In the genomic region with DNA sequence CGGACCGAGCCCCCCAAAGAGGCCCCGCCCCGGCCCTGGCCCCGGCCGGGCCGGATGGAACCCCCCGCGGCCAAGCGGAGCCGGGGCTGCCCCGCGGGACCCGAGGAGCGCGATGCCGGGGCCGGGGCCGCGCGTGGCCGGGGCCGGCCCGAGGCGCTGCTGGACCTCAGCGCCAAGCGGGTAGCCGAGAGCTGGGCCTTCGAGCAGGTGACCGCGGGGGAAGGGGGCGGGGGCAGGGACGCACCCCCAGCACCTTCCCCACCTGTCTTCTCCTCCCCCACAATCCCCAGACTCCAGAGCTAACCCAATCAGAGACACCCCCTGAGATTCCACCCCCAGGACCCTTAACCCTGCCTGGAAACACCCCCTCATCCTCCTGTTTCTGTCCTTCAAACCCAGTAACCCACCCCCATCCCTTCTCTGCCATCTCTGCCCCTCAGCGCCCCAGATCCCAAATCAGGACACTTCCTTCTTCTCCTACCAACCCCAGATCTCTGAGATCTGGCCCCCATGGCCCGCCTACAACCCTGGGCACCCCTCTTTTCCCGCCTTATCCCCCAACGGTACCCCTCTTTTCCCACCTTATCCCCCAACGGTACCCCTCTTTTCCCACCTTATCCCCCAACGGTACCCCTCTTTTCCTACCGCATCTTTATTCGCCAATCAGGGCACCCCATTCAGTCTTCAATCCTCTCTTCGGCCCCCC, we compare ENCODE assay signal across 8 cellular contexts. TPM values are rescaled to one million over a fixed set of nuclear protein-coding genes. Genes with fewer than 3 reads are reported as not detected.
DNase-seq lines count a peak whose midpoint lies in the region; ATAC-seq, FAIRE-seq and TF ChIP-seq lines count a peak whose summit lies in the region.

No MANE protein-coding gene starts in this region.

- H3K9me3 Mint-ChIP-seq in Calu3 (ENCODE audit: low read depth, unreplicated experiment), result no peaks in the 10 kb centered on the region

- peaks cover 7% of the 10 kb centered on the region; the same call in 1 of the 2 replicates for H3K36me3 ChIP-seq in HUES48 (ENCODE audit: control insufficient read depth, insufficient read depth, low read length)
- no peaks in the 10 kb centered on the region for H3K36me3 ChIP-seq in GM12878 (ENCODE audit: control insufficient read depth in 2 of 2, insufficient read depth in 2 of 2, low read length in 1 of 2)
- no peaks in the 10 kb centered on the region for H3K36me3 ChIP-seq in suprapubic skin

- H3K4me1 ChIP-seq in HUES48 (ENCODE audit: control insufficient read depth, insufficient read depth, low read length) (peaks cover 6% of the 10 kb centered on the region; the same call in 1 of the 2 replicates), GM12878 (ENCODE audit: control insufficient read depth, insufficient read depth, low read length) (peaks cover 16% of the 10 kb centered on the region), suprapubic skin (peaks cover 40% of the 10 kb centered on the region)

- intact Hi-C loops in Calu3 (cut with micrococcal nuclease; ENCODE audit: unreplicated experiment) (no loop called here), GM12878 (cut with micrococcal nuclease; ENCODE audit: unreplicated experiment) (loop anchor here (5.0 kb wide), 1 partner anchor 42 kb away; no protein-coding TSS in a partner anchor)

- RAD21 ChIA-PET in GM12878 (lab: Charles Lee; ENCODE audit: unreplicated experiment), result interaction anchor here (0.5 to 5.6 kb wide), 8 partner anchors 13 to 70 kb away, joined by 3 to 59 read pairs (median 4); partner anchors contain the start of gene C19orf53

- H3K9ac ChIP-seq in HUES48 (ENCODE audit: low read depth, low read length) (peak overlapping the region; percentile 74), GM12878 (ENCODE audit: control insufficient read depth, insufficient read depth, low read length) (peak overlapping the region; percentile 77)

- BruUV-seq in Calu3 (replicated peaks; lab: Mats Ljungman, UMichigan), result no TSS peak
- no TSS peak for BruUV-seq in GM12878 (replicated peaks; lab: Mats Ljungman, UMichigan)

- ATAC-seq in GM12878, result peak; percentile 65

- no peak for TF ChIP-seq RAD21 in GM12878 (IDR thresholded peaks at IDR 0.05; ENCODE audit: insufficient read depth, low read depth, low read length)

- POLR2A ChIA-PET in GM12878 (lab: Charles Lee), result interaction anchor here (0.7 to 5.1 kb wide), 9 partner anchors 12 to 616 kb away, joined by 3 to 37 read pairs (median 11); partner anchors contain the start of gene C19orf53

- peak overlapping the region; percentile 89 for H3K4me3 ChIP-seq in HUES48 (ENCODE audit: low read depth, low read length)
- peak overlapping the region; percentile 70 for H3K4me3 ChIP-seq in GM12878
- H3K4me3 ChIP-seq in suprapubic skin, result peak overlapping the region; percentile 87

- DNase-seq in Calu3, result peak; percentile 40
- peak; percentile 81 for DNase-seq in GM20000 (ENCODE audit: low spot score)
- DNase-seq in GM12878 (ENCODE audit: low read depth, low spot score), result no peak
- no peak for DNase-seq in suprapubic skin (ENCODE audit: low spot score in 2 of 2)
- no peak for DNase-seq in SHP77 (lab: John Stamatoyannopoulos, UW)
- no peak for DNase-seq in NCI-H345 treated with DMSO at 0.1 percent for 48 hours (lab: John Stamatoyannopoulos, UW; ENCODE audit: unreplicated experiment)

- H2AFZ ChIP-seq in GM12878 (ENCODE audit: control insufficient read depth, low read depth, low read length), result peak overlapping the region; percentile 70

- CTCF ChIA-PET in Calu3 (lab: Charles Lee), result interaction anchor here (0.6 to 1.5 kb wide), 3 partner anchors 21 to 77 kb away, joined by 3 to 5 read pairs (median 3); no protein-coding TSS in a partner anchor
- CTCF ChIA-PET in GM12878 (lab: Yijun Ruan, JAX), result interaction anchor here (0.6 to 8.0 kb wide), 7 partner anchors 8 to 88 kb away, joined by 3 to 63 read pairs (median 5); no protein-coding TSS in a partner anchor

- peak overlapping the region; percentile 94 for H3K27ac Mint-ChIP-seq in Calu3 (ENCODE audit: unreplicated experiment)

- H3K4me3 Mint-ChIP-seq in Calu3 (ENCODE audit: low read depth, unreplicated experiment), result peak overlapping the region; percentile 90

- peak overlapping the region; percentile 98 for H3K4me2 ChIP-seq in GM12878 (ENCODE audit: control insufficient read depth, insufficient read depth)

- no peaks in the 10 kb centered on the region for H3K9me3 ChIP-seq in HUES48 (ENCODE audit: control insufficient read depth, insufficient read depth, low read length)
- H3K9me3 ChIP-seq in GM12878 (replicated peaks; ENCODE audit: control insufficient read depth, insufficient read depth, low read length), result no peaks in the 10 kb centered on the region
- no peaks in the 10 kb centered on the region for H3K9me3 ChIP-seq in suprapubic skin

- TF ChIP-seq CTCF in Calu3 (IDR thresholded peaks at IDR 0.05; ENCODE audit: unreplicated experiment) (no peak), GM20000 (IDR thresholded peaks at IDR 0.05; ENCODE audit: extremely low read depth, missing control alignments) (no peak), GM12878 (IDR thresholded peaks at IDR 0.05 in 2 of 3, conservative IDR thresholded peaks at IDR 0.05 in 1 of 3; ENCODE audit: control insufficient read depth in 2 of 3, extremely low read depth in 1 of 3, insufficient read depth in 1 of 3, low read depth in 3 of 3, low read length in 3 of 3) (no peak), suprapubic skin (IDR thresholded peaks at IDR 0.05) (no peak)

- TF ChIP-seq EP300 in GM12878 (IDR thresholded peaks at IDR 0.05; ENCODE audit: borderline replicate concordance in 1 of 2, control insufficient read depth in 1 of 2, low read depth in 2 of 2, low read length in 2 of 2), result no peak
- no peak for TF ChIP-seq EP300 in suprapubic skin (IDR thresholded peaks at IDR 0.05)

- H4K20me1 ChIP-seq in GM12878 (ENCODE audit: control insufficient read depth, insufficient read depth), result no peaks in the 10 kb centered on the region

- WGBS in GM12878 (ENCODE audit: insufficient coverage, insufficient replicate concordance, low lambda C conversion rate, missing lambda C conversion rate), result 3% methylated on average over 26 of the region's 42 CpGs
- 17% methylated on average over 17 of the region's 42 CpGs for WGBS in suprapubic skin

- peaks cover 12% of the 10 kb centered on the region for H3K79me2 ChIP-seq in GM12878 (ENCODE audit: control insufficient read depth, insufficient read depth, low read length)

- H3K4me1 Mint-ChIP-seq in Calu3 (ENCODE audit: low read depth, unreplicated experiment), result no peaks in the 10 kb centered on the region

- peaks cover 39% of the 10 kb centered on the region for H3K36me3 Mint-ChIP-seq in Calu3 (ENCODE audit: insufficient read depth, unreplicated experiment)

- SMC1A ChIA-PET in GM12878 (lab: Charles Lee; ENCODE audit: uncharacterized antibody, unreplicated experiment), result interaction anchor here (0.7 to 5.6 kb wide), 8 partner anchors 8 to 65 kb away, joined by 3 to 33 read pairs (median 3); no protein-coding TSS in a partner anchor

- H3K27me3 ChIP-seq in HUES48 (ENCODE audit: control insufficient read depth, insufficient read depth, low read length), result no peaks in the 10 kb centered on the region
- no peaks in the 10 kb centered on the region for H3K27me3 ChIP-seq in GM12878 (replicated peaks in 1 of 2; ENCODE audit: control insufficient read depth in 2 of 2, insufficient read depth in 2 of 2, low read length in 1 of 2)
- H3K27me3 ChIP-seq in layer of hippocampus (ENCODE audit: control insufficient read depth, insufficient read depth, low read length), result no peaks in the 10 kb centered on the region
- H3K27me3 ChIP-seq in suprapubic skin, result no peaks in the 10 kb centered on the region

- H3K27ac ChIP-seq in HUES48 (ENCODE audit: low read depth, low read length), result peak overlapping the region; percentile 92
- peak overlapping the region; percentile 84 for H3K27ac ChIP-seq in GM12878 (ENCODE audit: control insufficient read depth, insufficient read depth)
- H3K27ac ChIP-seq in layer of hippocampus (ENCODE audit: low read depth, low read length), result peak overlapping the region; percentile 57
- peak overlapping the region; percentile 83 for H3K27ac ChIP-seq in suprapubic skin

- TF ChIP-seq POLR2A in GM12878 (IDR thresholded peaks at IDR 0.05; ENCODE audit: low read depth, low read length) (peak; percentile 11; the same call in 1 of the 2 replicates), suprapubic skin (IDR thresholded peaks at IDR 0.05) (no peak)

- FAIRE-seq in GM12878 (lab: Jason Lieb, UNC), result peak; percentile 7

- in situ Hi-C loops in GM12878 (cut with MboI), result no loop called here

- no peaks in the 10 kb centered on the region for H3K27me3 Mint-ChIP-seq in Calu3 (ENCODE audit: unreplicated experiment)

RNA-seq across cellular contexts. Expression of gene ZSWIM4, which starts 0.5 kb away (rescaled TPM):
- total RNA-seq in Calu3 (2022), result 10.7 and 11.5 TPM in 2 replicates
- total RNA-seq in GM12878 (2013; cell fraction: nucleolus; rRNA removed), result 12.5 and 13.0 TPM in 2 replicates
- 3.1 TPM in 2 replicates for total RNA-seq in GM12878 (2014; rRNA removed)
- 1.1 and 1.2 TPM in 2 replicates for total RNA-seq in GM12878 (2014; rRNA removed; fragmentation: Illumina TruSeq; extraction: Trizol)
- total RNA-seq in GM12878 (2021), result 11.1 and 12.2 TPM in 2 replicates
- polyA plus RNA-seq in GM12878 (2011; ENCODE audit: low read depth), result 1.1 TPM
- 0.66 and 1.3 TPM in 2 replicates for polyA plus RNA-seq in GM12878 (2011; rRNA removed)
- polyA plus RNA-seq in GM12878 (2011; cell fraction: cytosol; rRNA removed), result 2.6 TPM in 2 replicates
- polyA plus RNA-seq in GM12878 (2011; cell fraction: nucleus; rRNA removed), result 3.2 and 4.0 TPM in 2 replicates
- 4.9 and 6.1 TPM in 2 replicates for polyA plus RNA-seq in GM12878 (2012)
- polyA plus RNA-seq in GM12878 (2014; fragmentation: Illumina TruSeq; extraction: Trizol), result 1.6 and 2.2 TPM in 2 replicates
- polyA plus RNA-seq in GM12878 (2014; fragmentation: Nextera tagmentation; extraction: Ambion mirVana), result not detected
- polyA plus RNA-seq in GM12878 (2014; rRNA removed), result 5.1 and 5.6 TPM in 2 replicates
- 1 to 10 TPM in 1 of 2 experiments, under 1 TPM in 1; 0.73 to 1.2 TPM for polyA plus RNA-seq in GM12878 (2016; fragmentation: Nextera tagmentation; extraction: Ambion mirVana)
- 1.8 and 5.0 TPM in 2 replicates for polyA minus RNA-seq in GM12878 (2011; rRNA and poly(A)+ RNA removed)
- polyA minus RNA-seq in GM12878 (2011; cell fraction: cytosol; rRNA and poly(A)+ RNA removed), result 3.1 and 3.2 TPM in 2 replicates
- polyA minus RNA-seq in GM12878 (2011; cell fraction: nucleus; rRNA and poly(A)+ RNA removed), result 1.9 and 2.9 TPM in 2 replicates
- 10 to 100 TPM; 11.4 to 19.5 (median 16.3) TPM for total RNA-seq in suprapubic skin

RNA-seq across cellular contexts. Expression of gene C19orf53, which starts 21.5 kb away (rescaled TPM):
- total RNA-seq in Calu3 (2022) (59.4 and 66.4 TPM in 2 replicates), GM12878 (2014; rRNA removed) (183 and 198 TPM in 2 replicates), GM12878 (2014; rRNA removed; fragmentation: Illumina TruSeq; extraction: Trizol) (120 and 138 TPM in 2 replicates), GM12878 (2021) (109 and 115 TPM in 2 replicates), suprapubic skin (100 to 1,000 TPM in 3 of 4 donors, 10 to 100 TPM in 1; 84.2 to 150 (median 124) TPM)
- 15.6 and 16.0 TPM in 2 replicates for total RNA-seq in GM12878 (2013; cell fraction: nucleolus; rRNA removed)
- 219 TPM for polyA plus RNA-seq in GM12878 (2011; ENCODE audit: low read depth)
- polyA plus RNA-seq in GM12878 (2011; rRNA removed) (99.9 and 186 TPM in 2 replicates), GM12878 (2014; fragmentation: Illumina TruSeq; extraction: Trizol) (38.4 and 171 TPM in 2 replicates), GM12878 (2014; fragmentation: Nextera tagmentation; extraction: Ambion mirVana) (100 to 1,000 TPM; 392 to 449 TPM), GM12878 (2014; rRNA removed) (250 and 253 TPM in 2 replicates), GM12878 (2016; fragmentation: Nextera tagmentation; extraction: Ambion mirVana) (100 to 1,000 TPM; 266 to 268 TPM)
- 225 and 239 TPM in 2 replicates for polyA plus RNA-seq in GM12878 (2011; cell fraction: cytosol; rRNA removed)
- 81.5 and 116 TPM in 2 replicates for polyA plus RNA-seq in GM12878 (2011; cell fraction: nucleus; rRNA removed)
- polyA plus RNA-seq in GM12878 (2012), result 194 and 199 TPM in 2 replicates
- 35.0 and 80.3 TPM in 2 replicates for polyA minus RNA-seq in GM12878 (2011; rRNA and poly(A)+ RNA removed)
- 41.4 and 51.9 TPM in 2 replicates for polyA minus RNA-seq in GM12878 (2011; cell fraction: cytosol; rRNA and poly(A)+ RNA removed)
- polyA minus RNA-seq in GM12878 (2011; cell fraction: nucleus; rRNA and poly(A)+ RNA removed), result 9.3 and 19.9 TPM in 2 replicates

RNA-seq across cellular contexts. Expression of gene MRI1, which starts 31.4 kb away (rescaled TPM):
- total RNA-seq in Calu3 (2022), result 30.2 and 32.6 TPM in 2 replicates
- total RNA-seq in GM12878 (2013; cell fraction: nucleolus; rRNA removed), result 86.3 and 111 TPM in 2 replicates
- 49.5 and 50.3 TPM in 2 replicates for total RNA-seq in GM12878 (2014; rRNA removed)
- 17.0 and 17.2 TPM in 2 replicates for total RNA-seq in GM12878 (2014; rRNA removed; fragmentation: Illumina TruSeq; extraction: Trizol)
- 36.3 and 40.0 TPM in 2 replicates for total RNA-seq in GM12878 (2021)
- polyA plus RNA-seq in GM12878 (2011; ENCODE audit: low read depth), result 6.0 TPM
- polyA plus RNA-seq in GM12878 (2011; rRNA removed), result 16.6 and 28.2 TPM in 2 replicates
- polyA plus RNA-seq in GM12878 (2011; cell fraction: cytosol; rRNA removed), result 34.3 and 54.3 TPM in 2 replicates
- 259 and 261 TPM in 2 replicates for polyA plus RNA-seq in GM12878 (2011; cell fraction: nucleus; rRNA removed)
- 21.6 and 24.4 TPM in 2 replicates for polyA plus RNA-seq in GM12878 (2012)
- 14.3 and 18.5 TPM in 2 replicates for polyA plus RNA-seq in GM12878 (2014; fragmentation: Illumina TruSeq; extraction: Trizol)
- polyA plus RNA-seq in GM12878 (2014; fragmentation: Nextera tagmentation; extraction: Ambion mirVana), result 1 to 10 TPM; 5.4 to 7.9 TPM
- 46.4 and 51.1 TPM in 2 replicates for polyA plus RNA-seq in GM12878 (2014; rRNA removed)
- 10 to 100 TPM; 28.4 to 30.1 TPM for polyA plus RNA-seq in GM12878 (2016; fragmentation: Nextera tagmentation; extraction: Ambion mirVana)
- polyA minus RNA-seq in GM12878 (2011; rRNA and poly(A)+ RNA removed), result 10.5 and 22.7 TPM in 2 replicates
- polyA minus RNA-seq in GM12878 (2011; cell fraction: cytosol; rRNA and poly(A)+ RNA removed), result 13.1 and 16.3 TPM in 2 replicates
- 20.1 and 25.7 TPM in 2 replicates for polyA minus RNA-seq in GM12878 (2011; cell fraction: nucleus; rRNA and poly(A)+ RNA removed)
- total RNA-seq in suprapubic skin, result 100 to 1,000 TPM in 1 of 4 donors, 10 to 100 TPM in 3; 51.5 to 122 (median 69.6) TPM

Comparison
In these comparisons a context has a peak if more than half of its experiments do, and no peak if none do; other contexts are left out.
1. DNase-seq: peak in Calu3 (single experiment) and GM20000 (single experiment); none in GM12878 (single experiment), suprapubic skin (0 of 2), SHP77 (0 of 2) and NCI-H345 treated with DMSO at 0.1 percent for 48 hours (single experiment).
2. Peak in every context shown above with its lines, with median percentiles within 50 percentile points of each other: H3K27ac ChIP-seq and H3K4me3 ChIP-seq.